In genomic region chr13:20297181-20297580, GRCh38 we compare ENCODE assay signal across 28 cellular contexts.
"Had no signal": no experiment of that assay in that cellular context is flagged by ENCODE, and none has a peak within 500 bp of the region (broad histone marks: within the 10 kb centered on the region; RNA-seq: fewer than 3 reads in every experiment).

No MANE protein-coding gene starts in this region.

- H3K9me3 ChIP-seq: gastroesophageal sphincter, heart left ventricle, left lung, prostate gland, right atrium auricular region, thyroid gland, vagina had no signal

- H3K36me3 ChIP-seq: gastroesophageal sphincter, heart left ventricle, left lung, prostate gland, right atrium auricular region, thyroid gland, vagina had no signal

- FAIRE-seq: endometrium had no signal

- H3K27me3 ChIP-seq: right atrium auricular region, thyroid gland, vagina had no signal

- H3K79me2 ChIP-seq: hepatocyte had no signal

- H3K4me2 ChIP-seq: hepatocyte, smooth muscle cell had no signal

- ATAC-seq: effector memory CD8-positive, alpha-beta T cell; esophagus mucosa; gastroesophageal sphincter; heart left ventricle; left cardiac atrium; left lung; naive thymus-derived CD8-positive, alpha-beta T cell; sciatic nerve; stimulated activated naive CD8-positive, alpha-beta T cell treated with anti-CD3 and anti-CD28 coated beads, Interleukin-15, amount 100 ng/mL, for 72 hours had no signal

- H3K4me1 ChIP-seq: prostate gland had no signal

- H2AFZ ChIP-seq: hepatocyte had no signal

- H3K4me3 ChIP-seq: gastroesophageal sphincter, heart left ventricle, hepatocyte, left lung, prostate gland, right atrium auricular region, smooth muscle cell, thyroid gland, vagina had no signal

- DNase-seq: cortex of kidney; effector memory CD8-positive, alpha-beta T cell; foreskin fibroblast; heart left ventricle; left cardiac atrium; left lung; mesendoderm; midbrain; naive thymus-derived CD8-positive, alpha-beta T cell; nephron progenitor cell; nucleus accumbens; stimulated activated CD4-positive, alpha-beta T cell treated with anti-CD3 and anti-CD28 coated beads, Interleukin-12 subunit alpha, Interleukin-12 subunit beta, amount 100 ng/mL, for 4 hours; stimulated activated CD4-positive, alpha-beta T cell treated with anti-CD3 and anti-CD28 coated beads, Interleukin-1b, Interleukin-23, amount 100 ng/mL, for 48 hours; stimulated activated CD4-positive, alpha-beta T cell treated with anti-CD3 and anti-CD28 coated beads, Interleukin-4, amount 100 ng/mL, for 1 hour; stimulated activated CD8-positive, alpha-beta memory T cell treated with anti-CD3 and anti-CD28 coated beads, Interleukin-4, amount 100 ng/mL, for 48 hours; stimulated activated naive CD4-positive, alpha-beta T cell; stimulated activated naive CD8-positive, alpha-beta T cell treated with anti-CD3 and anti-CD28 coated beads, Interleukin-15, amount 100 ng/mL, for 72 hours; thyroid gland; trophoblast cell had no signal

- H3K27ac ChIP-seq: gastroesophageal sphincter, heart left ventricle, hepatocyte, left lung, prostate gland, right atrium auricular region, thyroid gland, vagina had no signal

- H3K27ac Mint-ChIP-seq: effector memory CD8-positive, alpha-beta T cell; naive thymus-derived CD8-positive, alpha-beta T cell; nephron progenitor cell; stimulated activated naive CD8-positive, alpha-beta T cell treated with anti-CD3 and anti-CD28 coated beads, Interleukin-15, amount 100 ng/mL, for 72 hours had no signal

- H3K9me3 Mint-ChIP-seq: effector memory CD8-positive, alpha-beta T cell; naive thymus-derived CD8-positive, alpha-beta T cell; nephron progenitor cell; stimulated activated naive CD8-positive, alpha-beta T cell treated with anti-CD3 and anti-CD28 coated beads, Interleukin-15, amount 100 ng/mL, for 72 hours had no signal

- H3K4me3 Mint-ChIP-seq: effector memory CD8-positive, alpha-beta T cell; naive thymus-derived CD8-positive, alpha-beta T cell; nephron progenitor cell; stimulated activated naive CD8-positive, alpha-beta T cell treated with anti-CD3 and anti-CD28 coated beads, Interleukin-15, amount 100 ng/mL, for 72 hours had no signal

- H3K36me3 Mint-ChIP-seq: naive thymus-derived CD8-positive, alpha-beta T cell had no signal
